Comparison of ENCODE assay signal across 8 cellular contexts in the genomic region with DNA sequence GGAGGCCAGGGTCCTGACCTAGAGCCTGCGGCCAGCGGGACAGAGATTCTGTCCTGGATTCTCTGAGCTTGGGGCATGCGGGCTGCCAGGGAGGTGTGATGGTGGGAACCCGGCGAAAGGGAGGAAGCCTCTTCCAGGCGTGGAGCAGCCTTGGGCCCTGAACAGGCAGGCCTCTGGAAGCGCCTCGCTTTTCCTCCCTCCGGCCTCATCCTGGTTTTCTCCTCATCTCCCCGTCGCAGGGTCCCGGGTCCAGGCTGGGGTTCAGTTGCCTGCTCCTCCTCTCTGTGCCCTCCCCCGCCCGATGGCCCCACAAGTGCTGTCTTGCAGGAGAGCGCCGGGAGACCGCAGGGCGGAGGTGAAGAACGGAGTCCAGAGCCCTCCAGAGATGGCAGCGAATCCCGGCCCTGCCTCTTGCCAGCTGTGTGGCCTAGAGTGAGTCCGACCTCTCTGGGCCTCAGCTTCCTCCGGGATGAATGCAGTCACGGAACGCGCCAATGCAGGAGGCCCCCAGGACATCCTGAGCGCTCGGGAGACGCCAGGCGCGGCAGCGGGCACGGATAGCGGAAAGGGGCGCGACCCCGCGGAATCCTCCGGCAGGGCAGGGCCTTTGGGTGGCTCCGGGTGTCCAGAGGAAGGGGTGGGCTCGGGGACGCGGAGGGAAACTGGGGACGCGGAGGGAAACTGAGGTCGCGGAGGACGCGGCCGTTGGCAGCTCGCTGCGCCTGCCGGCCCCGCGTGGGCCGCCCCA. TPM values are rescaled to one million over a fixed set of nuclear protein-coding genes. Genes with fewer than 3 reads are reported as not detected.
DNase-seq lines count a peak whose midpoint lies in the region; ATAC-seq and TF ChIP-seq lines count a peak whose summit lies in the region.

No MANE protein-coding gene starts in this region.

- H3K27ac ChIP-seq in right cardiac atrium (ENCODE audit: low read length) = no peak overlapping the region
- H3K27ac ChIP-seq in smooth muscle cell (ENCODE audit: low read depth) = no peak overlapping the region

- H3F3A ChIP-seq in smooth muscle cell (ENCODE audit: low read depth) = no peaks in the 10 kb centered on the region

- H3K4me2 ChIP-seq in smooth muscle cell = peak overlapping the region; percentile 80

- H3K4me1 ChIP-seq in right cardiac atrium (ENCODE audit: control insufficient read depth, insufficient read depth, low read length) (no peaks in the 10 kb centered on the region), smooth muscle cell (ENCODE audit: low read depth) (no peaks in the 10 kb centered on the region)

- H3K9me3 ChIP-seq in right cardiac atrium (ENCODE audit: control insufficient read depth, low read length) = no peaks in the 10 kb centered on the region
- H3K9me3 ChIP-seq in smooth muscle cell (replicated peaks; ENCODE audit: low read depth) = no peaks in the 10 kb centered on the region

- no peaks in the 10 kb centered on the region for H3K36me3 ChIP-seq in smooth muscle cell (ENCODE audit: low read depth)

- H3K79me2 ChIP-seq in smooth muscle cell (ENCODE audit: low read depth) = no peaks in the 10 kb centered on the region

- no peak overlapping the region for H3K9ac ChIP-seq in smooth muscle cell (ENCODE audit: low read depth)

- H3K27me3 ChIP-seq in right cardiac atrium (ENCODE audit: control insufficient read depth, insufficient read depth) (no peaks in the 10 kb centered on the region), smooth muscle cell (ENCODE audit: low read depth) (peaks cover 46% of the 10 kb centered on the region)

- H2AFZ ChIP-seq in smooth muscle cell (ENCODE audit: low read depth) = no peak overlapping the region

- DNase-seq in NCI-H1417 (lab: John Stamatoyannopoulos, UW) (peak in 2 of 3 experiments; percentile 43 to 44), NCI-H1417 treated with DMSO at 0.1 percent for 48 hours (lab: John Stamatoyannopoulos, UW) (no peak), right cardiac atrium (peak in 1 of 3 donors; percentile 61), smooth muscle cell (lab: John Stamatoyannopoulos, UW; ENCODE audit: unreplicated experiment) (no peak), LoVo (ENCODE audit: low spot score) (no peak), CD1c-positive myeloid dendritic cell (ENCODE audit: extremely low spot score) (no peak)
- peak; percentile 52 for DNase-seq in activated CD8-positive, alpha-beta memory T cell treated with anti-CD3 and anti-CD28 coated beads, Interleukin-2, amount 50 U/mL, for 48 hours

- no peaks in the 10 kb centered on the region for H4K20me1 ChIP-seq in smooth muscle cell (ENCODE audit: low read depth)

- ATAC-seq in right cardiac atrium (peak; percentile 6 to 27), GM18517 (IDR thresholded peaks at IDR 0.05; ENCODE audit: unreplicated experiment) (no peak)

- 13% methylated on average over 56 of the region's 56 CpGs for whole genome bisulfite sequencing in right cardiac atrium
- WGBS in smooth muscle cell (ENCODE audit: low lambda C conversion rate) = 26% methylated on average over 49 of the region's 56 CpGs

- TF ChIP-seq CTCF in smooth muscle cell (IDR thresholded peaks at IDR 0.05; ENCODE audit: borderline replicate concordance, insufficient read depth, poor library complexity, severe bottlenecking) = no peak

- intact Hi-C loops in right cardiac atrium (cut with DNase I) = loop anchor here in 1 of 4 donors (5.0 kb wide), 1 partner anchor 136 kb away; no protein-coding TSS in a partner anchor

- H3K4me3 ChIP-seq in right cardiac atrium (ENCODE audit: low read length) = peak overlapping the region; percentile 47
- peak overlapping the region; percentile 45 for H3K4me3 ChIP-seq in smooth muscle cell

RNA-seq across cellular contexts. Expression of gene RAB11FIP4, which starts 0.6 kb away (rescaled TPM):
- total RNA-seq in right cardiac atrium (10 to 100 TPM in 1 of 4 donors, 1 to 10 TPM in 3; 5.7 to 12.3 (median 8.2) TPM), smooth muscle cell (2.2 and 2.9 TPM in 2 replicates)
- polyA plus RNA-seq in right cardiac atrium (2.8 TPM), smooth muscle cell (0.42 and 4.3 TPM in 2 replicates)

Comparison
In these comparisons a context has a peak if more than half of its experiments do, and no peak if none do; other contexts are left out.
1. DNase-seq: peak in NCI-H1417 (2 of 3) and activated CD8-positive, alpha-beta memory T cell treated with anti-CD3 and anti-CD28 coated beads, Interleukin-2, amount 50 U/mL, for 48 hours (single experiment); none in NCI-H1417 treated with DMSO at 0.1 percent for 48 hours (single experiment), smooth muscle cell (single experiment), LoVo (single experiment) and CD1c-positive myeloid dendritic cell (single experiment).